Comparison of ENCODE assay signal across 10 cellular contexts in genomic region chr6:11824986-11825385, GRCh38. TPM values are rescaled to one million over a fixed set of nuclear protein-coding genes. Genes with fewer than 3 reads are reported as not detected.
DNase-seq lines count a peak whose midpoint lies in the region; ATAC-seq and TF ChIP-seq lines count a peak whose summit lies in the region.
"Had no signal": no experiment of that assay in that cellular context is flagged by ENCODE, and none has a peak within 500 bp of the region (broad histone marks: within the 10 kb centered on the region; RNA-seq: fewer than 3 reads in every experiment).

No MANE protein-coding gene starts in this region.

- ATAC-seq in HG03354 (IDR thresholded peaks at IDR 0.05; ENCODE audit: poor library complexity, severe bottlenecking, unreplicated experiment): peak; percentile 79
- ATAC-seq: naive thymus-derived CD8-positive, alpha-beta T cell had no signal

- TF ChIP-seq CTCF in GM13976 (IDR thresholded peaks at IDR 0.05; ENCODE audit: borderline replicate concordance, control extremely low read depth, extremely low read depth, insufficient read depth, missing control alignments): no peak
- TF ChIP-seq CTCF in GM20000 (IDR thresholded peaks at IDR 0.05; ENCODE audit: extremely low read depth, missing control alignments): no peak
- TF ChIP-seq CTCF in epithelial cell of proximal tubule (conservative IDR thresholded peaks at IDR 0.05; ENCODE audit: low read depth, low read length): no peak
- TF ChIP-seq CTCF in tibial nerve (IDR thresholded peaks at IDR 0.05): no peak

- H3K27me3 ChIP-seq in tibial nerve: no peaks in the 10 kb centered on the region

- no peak for TF ChIP-seq EP300 in tibial nerve (IDR thresholded peaks at IDR 0.05)

- no peaks in the 10 kb centered on the region for H3K9me3 ChIP-seq in tibial nerve

- TF ChIP-seq POLR2A in tibial nerve (IDR thresholded peaks at IDR 0.05): no peak

- H3K27ac ChIP-seq in tibial nerve: no peak overlapping the region

- in situ Hi-C loops in GM13976 (cut with MboI; ENCODE audit: low sequenced_read_pairs, unreplicated experiment): loop anchor here (10.0 kb wide), 1 partner anchor 90 kb away; no protein-coding TSS in a partner anchor

- H3K4me3 ChIP-seq in epithelial cell of proximal tubule (ENCODE audit: low read depth, low read length) (no peak overlapping the region), tibial nerve (no peak overlapping the region)

- peaks cover 0 to 3% (median 0%) of the 10 kb centered on the region in 4 donors for H3K4me1 ChIP-seq in tibial nerve

- DNase-seq in GM13976 (ENCODE audit: low spot score): peak; percentile 60
- DNase-seq in GM20000 (ENCODE audit: low spot score): peak; percentile 52
- peak; percentile 63 for DNase-seq in epithelial cell of proximal tubule (ENCODE audit: low read depth)
- no peak for DNase-seq in effector CD8-positive, alpha-beta T cell (lab: John Stamatoyannopoulos, UW)
- DNase-seq in NCI-H1105 treated with DMSO at 0.1 percent for 48 hours (lab: John Stamatoyannopoulos, UW): no peak
- DNase-seq in tibial nerve (ENCODE audit: low spot score in 2 of 2): no peak
- DNase-seq in NCI-H187 (lab: John Stamatoyannopoulos, UW): no peak
- DNase-seq: naive thymus-derived CD8-positive, alpha-beta T cell; NCI-H1436 had no signal

- H3K36me3 ChIP-seq in tibial nerve: no peaks in the 10 kb centered on the region

- 61 to 66% methylated on average over 4 of the region's 4 CpGs for WGBS in tibial nerve, 2 donors

RNA-seq across cellular contexts. Expression of gene ADTRP, which starts 46.4 kb away (rescaled TPM):
- total RNA-seq in epithelial cell of proximal tubule (0.12 and 0.58 TPM in 2 replicates), tibial nerve (not detected)

Comparison
In these comparisons a context has a peak if more than half of its experiments do, and no peak if none do; other contexts are left out.
1. DNase-seq: peak in GM13976 (single experiment), GM20000 (single experiment) and epithelial cell of proximal tubule (single experiment); none in effector CD8-positive, alpha-beta T cell (single experiment), NCI-H1105 treated with DMSO at 0.1 percent for 48 hours (single experiment), tibial nerve (0 of 2) and NCI-H187 (0 of 2).